Comparison of ENCODE assay signal across 8 cellular contexts in genomic region chr3:72255736-72256559, GRCh38.
DNase-seq lines count a peak whose midpoint lies in the region; ATAC-seq and TF ChIP-seq lines count a peak whose summit lies in the region.

No MANE protein-coding gene starts in this region.

- no peak overlapping the region for H2BK12ac ChIP-seq in neuronal stem cell (ENCODE audit: low read length)

- peak overlapping the region in 10 of 11 experiments; percentile 28 to 86 (median 74); a peak in 18 of 22 replicates for H3K27ac ChIP-seq in BLaER1 treated with 17β-estradiol and CSF1 and Interleukin-3, amounts not matched to agents 10 nM and 100 nM
- H3K27ac ChIP-seq in endodermal cell (ENCODE audit: low read depth, low read length) (no peak overlapping the region), neuronal stem cell (replicated peaks; ENCODE audit: low read length) (no peak overlapping the region)

- H2BK15ac ChIP-seq in neuronal stem cell (ENCODE audit: low read length) = no peak overlapping the region

- H3K4me3 ChIP-seq in BLaER1 treated with 17β-estradiol and CSF1 and Interleukin-3, amounts not matched to agents 10 nM and 100 nM = peak overlapping the region in 2 of 10 experiments; percentile 12 to 20; a peak in 1 of 20 replicates
- H3K4me3 ChIP-seq in endodermal cell (ENCODE audit: low read length) = no peak overlapping the region
- H3K4me3 ChIP-seq in neuronal stem cell (ENCODE audit: low read length in 2 of 2) = no peak overlapping the region

- H3K14ac ChIP-seq in neuronal stem cell (ENCODE audit: low read length) = no peak overlapping the region

- no peak overlapping the region for H3K4ac ChIP-seq in neuronal stem cell (ENCODE audit: low read length)

- H4K20me1 ChIP-seq in BLaER1 treated with 17β-estradiol and CSF1 and Interleukin-3, amounts not matched to agents 10 nM and 100 nM = no peaks in the 10 kb centered on the region

- no peaks in the 10 kb centered on the region for H3K9me3 Mint-ChIP-seq in endodermal cell

- no peaks in the 10 kb centered on the region for H3K27me3 ChIP-seq in BLaER1 treated with 17β-estradiol and CSF1 and Interleukin-3, amounts not matched to agents 10 nM and 100 nM
- peaks cover 17% of the 10 kb centered on the region for H3K27me3 ChIP-seq in endodermal cell (ENCODE audit: control insufficient read depth, insufficient read depth, low read length, poor library complexity, severe bottlenecking)
- H3K27me3 ChIP-seq in neuronal stem cell (ENCODE audit: control insufficient read depth in 3 of 3, insufficient read depth in 3 of 3, low read depth in 1 of 3, low read length in 3 of 3) = peaks cover 0 to 6% (median 0%) of the 10 kb centered on the region in 3 experiments

- H2AK5ac ChIP-seq in neuronal stem cell (ENCODE audit: low read depth, low read length) = no peak overlapping the region

- 83 to 88% methylated on average over 12 to 14 of the region's 14 CpGs for WGBS in endodermal cell (ENCODE audit: insufficient coverage in 1 of 2, insufficient read length in 1 of 2), 2 experiments
- no CpG with 5 or more reads among the region's 14 CpGs for WGBS in neuronal stem cell (ENCODE audit: extremely low coverage in 2 of 2, insufficient read length in 2 of 2, insufficient replicate concordance in 1 of 2), 2 donors

- H3K9ac ChIP-seq in BLaER1 treated with 17β-estradiol and CSF1 and Interleukin-3, amounts not matched to agents 10 nM and 100 nM = peak overlapping the region in 9 of 11 experiments; percentile 25 to 77 (median 62); a peak in 16 of 22 replicates
- H3K9ac ChIP-seq in endodermal cell (ENCODE audit: extremely low read depth, low read length, poor library complexity, severe bottlenecking) (no peak overlapping the region), neuronal stem cell (ENCODE audit: low read depth, low read length, poor library complexity) (no peak overlapping the region)

- no peak for TF ChIP-seq CTCF in endodermal cell (conservative IDR thresholded peaks at IDR 0.05)

- no peak overlapping the region for H4K91ac ChIP-seq in neuronal stem cell (ENCODE audit: low read depth, low read length, poor library complexity)

- peaks cover 21% of the 10 kb centered on the region for H3K27me3 Mint-ChIP-seq in endodermal cell (ENCODE audit: insufficient read depth)

- no peak for ATAC-seq in GM21390 (IDR thresholded peaks at IDR 0.05; ENCODE audit: unreplicated experiment)

- peaks cover 0 to 10% (median 4%) of the 10 kb centered on the region in 11 experiments; a peak in 10 of 22 replicates for H3K9me3 ChIP-seq in BLaER1 treated with 17β-estradiol and CSF1 and Interleukin-3, amounts not matched to agents 10 nM and 100 nM (replicated peaks in 1 of 11)
- no peaks in the 10 kb centered on the region for H3K9me3 ChIP-seq in endodermal cell (ENCODE audit: control insufficient read depth, low read length)
- no peaks in the 10 kb centered on the region for H3K9me3 ChIP-seq in neuronal stem cell (replicated peaks in 1 of 2; ENCODE audit: control insufficient read depth in 2 of 2, insufficient read depth in 1 of 2, low read depth in 1 of 2, low read length in 2 of 2)

- H3K18ac ChIP-seq in neuronal stem cell (ENCODE audit: low read length) = no peak overlapping the region

- no peak overlapping the region for H3K23ac ChIP-seq in neuronal stem cell (ENCODE audit: low read depth, low read length, poor library complexity)

- H3K27ac Mint-ChIP-seq in endodermal cell = no peak overlapping the region

- H3K4me2 ChIP-seq in BLaER1 treated with 17β-estradiol and CSF1 and Interleukin-3, amounts not matched to agents 10 nM and 100 nM = peak overlapping the region; percentile 68 to 90 (median 86)
- H3K4me2 ChIP-seq in neuronal stem cell (ENCODE audit: insufficient read depth, low read length, poor library complexity, severe bottlenecking) = no peak overlapping the region

- no peaks in the 10 kb centered on the region for H3K36me3 ChIP-seq in BLaER1 treated with 17β-estradiol and CSF1 and Interleukin-3, amounts not matched to agents 10 nM and 100 nM
- no peaks in the 10 kb centered on the region for H3K36me3 ChIP-seq in endodermal cell (ENCODE audit: control insufficient read depth, insufficient read depth, low read length)
- H3K36me3 ChIP-seq in neuronal stem cell (replicated peaks in 1 of 2; ENCODE audit: control insufficient read depth in 2 of 2, insufficient read depth in 2 of 2, low read length in 2 of 2) = no peaks in the 10 kb centered on the region

- no peaks in the 10 kb centered on the region for H3K36me3 Mint-ChIP-seq in endodermal cell (ENCODE audit: low read depth)

- peak; percentile 2 for DNase-seq in HPDE6-E6E7 (ENCODE audit: extremely low spot score)
- peak; percentile 70 for DNase-seq in RPMI7951 (ENCODE audit: low read depth)
- peak; percentile 62 for DNase-seq in endodermal cell
- DNase-seq in neuronal stem cell (ENCODE audit: low spot score) = no peak
- DNase-seq in HuH-7.5 (ENCODE audit: low spot score) = no peak
- DNase-seq in KG1 (lab: John Stamatoyannopoulos, UW) = no peak

- peak overlapping the region; percentile 66 for H2AFZ ChIP-seq in neuronal stem cell (ENCODE audit: low read length)

- H3K79me1 ChIP-seq in neuronal stem cell (ENCODE audit: low read depth, low read length) = no peaks in the 10 kb centered on the region

- peaks cover 28 to 68% (median 62%) of the 10 kb centered on the region in 10 experiments for H3K4me1 ChIP-seq in BLaER1 treated with 17β-estradiol and CSF1 and Interleukin-3, amounts not matched to agents 10 nM and 100 nM
- H3K4me1 ChIP-seq in endodermal cell (ENCODE audit: control insufficient read depth, insufficient read depth, low read length) = no peaks in the 10 kb centered on the region
- peaks cover 18 to 28% of the 10 kb centered on the region in 2 donors for H3K4me1 ChIP-seq in neuronal stem cell (ENCODE audit: control insufficient read depth in 2 of 2, insufficient read depth in 1 of 2, low read depth in 1 of 2, low read length in 2 of 2)

- no peak overlapping the region for H4K8ac ChIP-seq in neuronal stem cell (ENCODE audit: low read depth, low read length)

- H2BK5ac ChIP-seq in neuronal stem cell (ENCODE audit: low read length) = no peak overlapping the region

- peaks cover 12% of the 10 kb centered on the region for H3K4me1 Mint-ChIP-seq in endodermal cell

- no peak overlapping the region for H3K4me3 Mint-ChIP-seq in endodermal cell

- H2BK120ac ChIP-seq in neuronal stem cell (ENCODE audit: low read depth, low read length) = no peak overlapping the region

Comparison
In these comparisons a context has a peak if more than half of its experiments do, and no peak if none do; other contexts are left out.
1. H3K27ac ChIP-seq: peak in BLaER1 treated with 17β-estradiol and CSF1 and Interleukin-3, amounts not matched to agents 10 nM and 100 nM (10 of 11); none in endodermal cell (single experiment) and neuronal stem cell (single experiment).
2. H3K9ac ChIP-seq: peak in BLaER1 treated with 17β-estradiol and CSF1 and Interleukin-3, amounts not matched to agents 10 nM and 100 nM (9 of 11); none in endodermal cell (single experiment) and neuronal stem cell (single experiment).
3. DNase-seq: peak in HPDE6-E6E7 (single experiment), RPMI7951 (single experiment) and endodermal cell (single experiment); none in neuronal stem cell (single experiment), HuH-7.5 (single experiment) and KG1 (single experiment).